In the genomic region with DNA sequence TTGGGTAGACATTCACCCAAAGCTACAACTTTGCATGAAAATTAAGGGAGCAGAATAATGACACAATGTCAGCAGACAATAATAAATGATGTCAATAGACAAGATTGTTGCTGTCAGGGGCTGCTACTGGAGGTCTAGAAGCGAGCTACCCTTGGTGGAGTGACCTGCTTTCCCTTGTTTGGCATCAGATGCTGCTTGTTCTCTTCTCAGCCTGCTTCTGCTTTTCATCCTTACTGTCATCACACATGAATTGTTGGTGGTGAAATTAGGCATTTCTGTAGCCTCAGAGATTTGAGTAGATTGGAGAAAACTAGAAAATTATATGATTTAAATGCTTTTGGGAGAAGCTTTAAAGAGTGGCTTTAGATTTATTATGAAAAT, we compare ENCODE assay signal across 20 cellular contexts.
DNase-seq lines count a peak whose midpoint lies in the region; ATAC-seq, FAIRE-seq and TF ChIP-seq lines count a peak whose summit lies in the region.
"Had no signal": no experiment of that assay in that cellular context is flagged by ENCODE, and none has a peak within 500 bp of the region (broad histone marks: within the 10 kb centered on the region; RNA-seq: fewer than 3 reads in every experiment).

No MANE protein-coding gene starts in this region.

- no peaks in the 10 kb centered on the region for H4K20me1 ChIP-seq in SK-N-SH (ENCODE audit: insufficient read depth)

- H3K36me3 ChIP-seq in SK-N-SH (replicated peaks in 1 of 2; ENCODE audit: control insufficient read depth in 1 of 2, insufficient read depth in 2 of 2, low read length in 1 of 2) (no peaks in the 10 kb centered on the region), ascending aorta (peaks cover 24 to 48% of the 10 kb centered on the region in 2 donors), mucosa of rectum (ENCODE audit: control insufficient read depth in 2 of 2, insufficient read depth in 2 of 2, low read length in 2 of 2) (peaks cover 6 to 19% of the 10 kb centered on the region in 2 donors), transverse colon (no peaks in the 10 kb centered on the region)
- H3K36me3 ChIP-seq: BE2C, MG63, Peyer's patch had no signal

- no peaks in the 10 kb centered on the region for H3F3A ChIP-seq in SK-N-SH (replicated peaks; ENCODE audit: insufficient read depth)

- no peak for FAIRE-seq in H54 (lab: Jason Lieb, UNC)

- H3K4me3 ChIP-seq in SK-N-SH (ENCODE audit: low read depth in 2 of 2, low read length in 1 of 2) (no peak overlapping the region), ascending aorta (no peak overlapping the region), mucosa of rectum (ENCODE audit: low read length in 2 of 2) (no peak overlapping the region), transverse colon (no peak overlapping the region)
- H3K4me3 ChIP-seq: MG63, Peyer's patch had no signal

- H3K9me3 ChIP-seq in SK-N-SH (no peaks in the 10 kb centered on the region), ascending aorta (no peaks in the 10 kb centered on the region), mucosa of rectum (ENCODE audit: control insufficient read depth in 2 of 2, low read length in 2 of 2) (no peaks in the 10 kb centered on the region), transverse colon (no peaks in the 10 kb centered on the region)
- H3K9me3 ChIP-seq: BE2C, MG63, Peyer's patch had no signal

- no peaks in the 10 kb centered on the region for H3K79me2 ChIP-seq in SK-N-SH (ENCODE audit: insufficient read depth)

- no peak overlapping the region for H3K4me2 ChIP-seq in SK-N-SH

- H3K4me1 ChIP-seq in SK-N-SH (ENCODE audit: control insufficient read depth in 1 of 2, insufficient read depth in 2 of 2, low read depth in 1 of 2, low read length in 1 of 2) (peaks cover 0 to 3% of the 10 kb centered on the region in 2 experiments; a peak in 1 of 4 replicates), ascending aorta (peaks cover 0 to 20% of the 10 kb centered on the region in 2 donors), mucosa of rectum (ENCODE audit: control insufficient read depth in 2 of 2, insufficient read depth in 2 of 2, low read length in 2 of 2) (peaks cover 0 to 15% of the 10 kb centered on the region in 2 donors), transverse colon (peaks cover 0 to 23% (median 4%) of the 10 kb centered on the region in 4 donors)
- H3K4me1 ChIP-seq: BE2C had no signal

- TF ChIP-seq CTCF in SK-N-SH (IDR thresholded peaks at IDR 0.05) (no peak), ascending aorta (IDR thresholded peaks at IDR 0.05) (no peak), transverse colon (IDR thresholded peaks at IDR 0.05) (no peak)

- in situ Hi-C loops in transverse colon (cut with MboI; ENCODE audit: low pct_ligation_motif_present in 1 of 4, low pct_unique_long_range_greater_than_20kb in 1 of 4, low sequenced_read_pairs in 3 of 4): no loop called here

- H3K9ac ChIP-seq in SK-N-SH (no peak overlapping the region), mucosa of rectum (ENCODE audit: low read depth in 1 of 2, low read length in 2 of 2) (no peak overlapping the region)

- WGBS in SK-N-SH (ENCODE audit: low lambda C conversion rate): 82% methylated on average over 1 of the region's 1 CpG
- 77% methylated on average over 1 of the region's 1 CpG; no CpG with 5 or more reads in 1 of the 2 donors for WGBS in transverse colon (ENCODE audit: low coverage in 1 of 2), 2 donors

- ATAC-seq in SK-N-SH treated with all-trans-retinoic acid at 6 μM for 48 hours (peak; percentile 43; the same call in 2 of the 3 replicates), HG03280 (IDR thresholded peaks at IDR 0.05; ENCODE audit: unreplicated experiment) (no peak)

- TF ChIP-seq POLR2A in transverse colon (IDR thresholded peaks at IDR 0.05) (no peak), H54 (IDR thresholded peaks at IDR 0.05; ENCODE audit: low read depth, low read length) (no peak)

- intact Hi-C loops in ascending aorta (cut with DNase I): no loop called here
- intact Hi-C loops in transverse colon (cut with DNase I; ENCODE audit: low total_unique reads): loop anchor here (5.0 kb wide), 1 partner anchor 1162 kb away; no protein-coding TSS in a partner anchor

- POLR2A ChIA-PET in SK-N-SH (lab: Yijun Ruan, JAX): no interaction called here

- CTCF ChIA-PET in SK-N-SH (lab: Yijun Ruan, JAX): interaction anchor here (1.0 kb wide), 1 partner anchor 13 kb away, joined by 3 read pairs; no protein-coding TSS in a partner anchor

- H3K27ac ChIP-seq in SK-N-SH (ENCODE audit: low read depth in 2 of 2, low read length in 1 of 2): no peak overlapping the region
- H3K27ac ChIP-seq in ascending aorta: peak overlapping the region; percentile 63 to 64
- H3K27ac ChIP-seq in mucosa of rectum (ENCODE audit: low read depth in 2 of 2, low read length in 2 of 2): peak overlapping the region; percentile 15 to 19
- peak overlapping the region; percentile 57 to 71 (median 66) for H3K27ac ChIP-seq in transverse colon

- H2AFZ ChIP-seq in SK-N-SH (ENCODE audit: low read depth): no peak overlapping the region

- no peaks in the 10 kb centered on the region for H3K9me2 ChIP-seq in SK-N-SH

- H3K27me3 ChIP-seq in SK-N-SH (ENCODE audit: insufficient read depth): no peaks in the 10 kb centered on the region
- H3K27me3 ChIP-seq in ascending aorta: no peaks in the 10 kb centered on the region
- H3K27me3 ChIP-seq in mucosa of rectum (ENCODE audit: control insufficient read depth in 2 of 2, insufficient read depth in 2 of 2, low read length in 2 of 2): no peaks in the 10 kb centered on the region
- H3K27me3 ChIP-seq in transverse colon: no peaks in the 10 kb centered on the region
- H3K27me3 ChIP-seq: BE2C, MG63, Peyer's patch had no signal

- DNase-seq in SK-N-SH (no peak), ascending aorta (ENCODE audit: low spot score in 2 of 2) (no peak), transverse colon (no peak), H54 (ENCODE audit: insufficient read length, low spot score) (no peak)
- DNase-seq in activated naive CD4-positive, alpha-beta T cell treated with Interleukin-2 at 50 U/mL for 16 hours: no peak
- DNase-seq: 8988T; BE2C; Calu3; CD4-positive, alpha-beta memory T cell; DMS79; H9; MG63; NCI-H1092; NCI-H146; NCI-H524; Peyer's patch; SHP77 treated with DMSO at 0.1 percent for 48 hours had no signal

- TF ChIP-seq EP300 in SK-N-SH (IDR thresholded peaks at IDR 0.05; ENCODE audit: borderline replicate concordance in 1 of 2, low read depth in 1 of 2, low read length in 1 of 2): no peak
- no peak for TF ChIP-seq EP300 in transverse colon (IDR thresholded peaks at IDR 0.05; ENCODE audit: low read depth)

- no peak for TF ChIP-seq RAD21 in SK-N-SH (IDR thresholded peaks at IDR 0.05; ENCODE audit: low read length)

TF ChIP-seq in SK-N-SH treated with all-trans-retinoic acid at 6 μM for 48 hours, 23 proteins besides CTCF, POLR2A, EP300 and RAD21 (continues in another document):
- TF ChIP-seq ZFP3 (CRISPR knock-in tag; IDR thresholded peaks at IDR 0.05): no peak
- no peak for TF ChIP-seq POU6F1 (CRISPR knock-in tag; IDR thresholded peaks at IDR 0.05; ENCODE audit: borderline replicate concordance, low read depth)

TF ChIP-seq in SK-N-SH, 30 proteins besides CTCF, POLR2A, EP300 and RAD21:
- TF ChIP-seq EZH2phosphoT487 (IDR thresholded peaks at IDR 0.05; ENCODE audit: borderline replicate concordance, low read depth): no peak
- no peak for TF ChIP-seq SMC3 (IDR thresholded peaks at IDR 0.05; ENCODE audit: low read depth, low read length)
- no peak for TF ChIP-seq USF2 (IDR thresholded peaks at IDR 0.05; ENCODE audit: borderline replicate concordance, low read depth, low read length)
- no peak for TF ChIP-seq TCF12 (IDR thresholded peaks at IDR 0.05)
- no peak for TF ChIP-seq TEAD4 (IDR thresholded peaks at IDR 0.05; ENCODE audit: borderline replicate concordance, insufficient read depth)
- no peak for TF ChIP-seq IRF3 (IDR thresholded peaks at IDR 0.05; ENCODE audit: low read depth, low read length)
- no peak for TF ChIP-seq PBX3 (IDR thresholded peaks at IDR 0.05)
- TF ChIP-seq YY1 (IDR thresholded peaks at IDR 0.05; ENCODE audit: low read depth): no peak
- TF ChIP-seq SIN3A (IDR thresholded peaks at IDR 0.05; ENCODE audit: borderline replicate concordance, low read depth, low read length): no peak
- no peak for TF ChIP-seq NFIC (IDR thresholded peaks at IDR 0.05; ENCODE audit: borderline replicate concordance)
- TF ChIP-seq POLR2AphosphoS5 (IDR thresholded peaks at IDR 0.05; ENCODE audit: low read depth, low read length): no peak
- no peak for TF ChIP-seq RCOR1 (IDR thresholded peaks at IDR 0.05; ENCODE audit: low read length)
- TF ChIP-seq JUND (IDR thresholded peaks at IDR 0.05): no peak
TF ChIP-seq in SK-N-SH: peak in this region for 0.

Comparison
In these comparisons a context has a peak if more than half of its experiments do, and no peak if none do; other contexts are left out.
1. H3K27ac ChIP-seq: peak in ascending aorta (2 of 2), mucosa of rectum (2 of 2) and transverse colon (4 of 4); none in SK-N-SH (0 of 2).